20 cellular contexts compared by ENCODE assay signal in the genomic region with DNA sequence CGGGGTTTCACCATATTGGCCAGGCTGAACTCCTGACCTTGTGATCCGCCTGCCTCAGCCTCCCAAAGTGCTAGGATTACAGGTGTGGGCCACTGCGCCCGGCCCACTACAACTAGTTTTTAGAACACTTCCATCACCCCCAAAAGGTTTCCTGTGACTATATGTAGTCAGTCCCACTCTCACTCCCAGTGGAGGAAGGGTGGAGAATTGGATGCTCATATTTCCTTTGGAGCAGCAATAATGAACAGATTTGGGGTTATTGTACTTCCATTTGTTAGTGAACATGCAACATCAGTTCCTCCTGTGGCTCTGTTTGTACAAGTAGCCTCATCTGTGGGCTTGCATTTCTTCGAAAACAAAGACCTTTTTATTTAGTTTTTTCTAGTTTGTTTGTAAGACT. TPM values are rescaled to one million over a fixed set of nuclear protein-coding genes. Genes with fewer than 3 reads are reported as not detected.
DNase-seq lines count a peak whose midpoint lies in the region; ATAC-seq and TF ChIP-seq lines count a peak whose summit lies in the region.
"Had no signal": no experiment of that assay in that cellular context is flagged by ENCODE, and none has a peak within 500 bp of the region (broad histone marks: within the 10 kb centered on the region; RNA-seq: fewer than 3 reads in every experiment).

No MANE protein-coding gene starts in this region.

- no peak overlapping the region for H2BK12ac ChIP-seq in H9 (ENCODE audit: insufficient read length, low read depth, low read length)

- no peak overlapping the region for H2AFZ ChIP-seq in H9 (ENCODE audit: low read length)

- H3K4me2 ChIP-seq in H9 (ENCODE audit: insufficient read depth, insufficient read length, low read length): no peak overlapping the region
- H3K4me2 ChIP-seq: A549 had no signal

- no peak overlapping the region for H3T11ph ChIP-seq in H9 (ENCODE audit: low read length)

- no peak overlapping the region for H2BK120ac ChIP-seq in H9 (ENCODE audit: low read depth, low read length, poor library complexity, severe bottlenecking)

- WGBS in H9 (ENCODE audit: extremely low coverage, insufficient read length, low lambda C conversion rate): no CpG with 5 or more reads among the region's 5 CpGs

- H3K4ac ChIP-seq in H9 (ENCODE audit: low read depth, low read length): no peak overlapping the region

- no peak overlapping the region for H4K8ac ChIP-seq in H9 (replicated peaks; ENCODE audit: insufficient read length, low read depth, low read length)

- H3K14ac ChIP-seq in H9 (ENCODE audit: insufficient read depth, low read length): no peak overlapping the region

- H4K91ac ChIP-seq in H9 (ENCODE audit: insufficient read length, low read depth, low read length): no peak overlapping the region

- no peaks in the 10 kb centered on the region for H3K4me1 ChIP-seq in H9 (ENCODE audit: insufficient read depth, low read length)
- H3K4me1 ChIP-seq: A549 had no signal

- CTCF ChIA-PET in T-cell (lab: Charles Lee): interaction anchor here (0.6 to 0.8 kb wide), 3 partner anchors 34 to 257 kb away, joined by 3 to 6 read pairs (median 4); no protein-coding TSS in a partner anchor

- no peak overlapping the region for H3K56ac ChIP-seq in H9 (ENCODE audit: insufficient read length, low read depth, low read length)

- no peak overlapping the region for H3K27ac ChIP-seq in H9 (ENCODE audit: insufficient read length, low read depth, low read length)
- H3K27ac ChIP-seq: A549; BLaER1 treated with 17β-estradiol and CSF1 and Interleukin-3, amounts not matched to agents 10 nM and 100 nM had no signal

- no peaks in the 10 kb centered on the region for H3K9me3 ChIP-seq in H9 (ENCODE audit: control insufficient read depth, low read depth, low read length)
- H3K9me3 ChIP-seq: A549; BLaER1 treated with 17β-estradiol and CSF1 and Interleukin-3, amounts not matched to agents 10 nM and 100 nM; MG63 had no signal

- H3K79me2 ChIP-seq in H9 (ENCODE audit: insufficient read depth, low read length): peaks cover 4% of the 10 kb centered on the region; the same call in 1 of the 2 replicates

- no peaks in the 10 kb centered on the region for H3K27me3 Mint-ChIP-seq in activated naive CD4-positive, alpha-beta T cell treated with anti-CD3 and anti-CD28 coated beads, Interleukin-2, amount 50 U/mL, for 24 hours
- H3K27me3 Mint-ChIP-seq in T-cell (no peaks in the 10 kb centered on the region), immature natural killer cell (ENCODE audit: low read depth in 3 of 3) (peaks cover 0 to 5% (median 4%) of the 10 kb centered on the region in 3 donors), H9 (ENCODE audit: low read depth) (no peaks in the 10 kb centered on the region)

- H3K27me3 ChIP-seq in H9 (ENCODE audit: insufficient read depth, low read length): no peaks in the 10 kb centered on the region
- H3K27me3 ChIP-seq: BLaER1 treated with 17β-estradiol and CSF1 and Interleukin-3, amounts not matched to agents 10 nM and 100 nM; MG63 had no signal

- no peak for DNase-seq in activated naive CD4-positive, alpha-beta T cell treated with anti-CD3 and anti-CD28 coated beads, Interleukin-2, amount 50 U/mL, for 16 hours
- no peak for DNase-seq in T-cell
- DNase-seq in immature natural killer cell: no peak
- no peak for DNase-seq in stimulated activated effector memory CD8-positive, alpha-beta T cell treated with anti-CD3 and anti-CD28 coated beads, Interleukin-12 subunit alpha, Interleukin-12 subunit beta, amount 100 ng/mL, for 72 hours (ENCODE audit: low spot score in 2 of 2)
- DNase-seq in NCI-H1694 (lab: John Stamatoyannopoulos, UW): no peak
- DNase-seq in H9: no peak
- DNase-seq in activated CD8-positive, alpha-beta memory T cell treated with anti-CD3 and anti-CD28 coated beads, Interleukin-2, amount 50 U/mL, for 4 hours: no peak
- DNase-seq: Calu3, DMS53, Karpas-422, MG63, NCI-H1092, NCI-H146, NCI-H2081 treated with DMSO at 0.1 percent for 48 hours, NCI-H2227 treated with DMSO at 0.1 percent for 48 hours, NCI-H524 had no signal

- peaks cover 73% of the 10 kb centered on the region for H3K4me1 Mint-ChIP-seq in activated naive CD4-positive, alpha-beta T cell treated with anti-CD3 and anti-CD28 coated beads, Interleukin-2, amount 50 U/mL, for 24 hours
- H3K4me1 Mint-ChIP-seq in T-cell (peaks cover 67 to 77% (median 73%) of the 10 kb centered on the region in 3 donors), immature natural killer cell (peaks cover 88 to 97% of the 10 kb centered on the region in 2 donors), H9 (no peaks in the 10 kb centered on the region)
- H3K4me1 Mint-ChIP-seq in stimulated activated effector memory CD8-positive, alpha-beta T cell treated with anti-CD3 and anti-CD28 coated beads, Interleukin-12 subunit alpha, Interleukin-12 subunit beta, amount 100 ng/mL, for 72 hours: peaks cover 52% of the 10 kb centered on the region

- H3K4me3 Mint-ChIP-seq in activated naive CD4-positive, alpha-beta T cell treated with anti-CD3 and anti-CD28 coated beads, Interleukin-2, amount 50 U/mL, for 24 hours: peak overlapping the region; percentile 44
- H3K4me3 Mint-ChIP-seq in T-cell (peak overlapping the region in 2 of 3 donors; percentile 17 to 49), immature natural killer cell (peak overlapping the region; percentile 51 to 71 (median 67)), H9 (no peak overlapping the region)
- H3K4me3 Mint-ChIP-seq in stimulated activated effector memory CD8-positive, alpha-beta T cell treated with anti-CD3 and anti-CD28 coated beads, Interleukin-12 subunit alpha, Interleukin-12 subunit beta, amount 100 ng/mL, for 72 hours: no peak overlapping the region

- no peak overlapping the region for H2BK20ac ChIP-seq in H9 (ENCODE audit: low read depth, low read length, poor library complexity, severe bottlenecking)

- H4K5ac ChIP-seq in H9 (ENCODE audit: insufficient read length, low read depth, low read length): no peak overlapping the region

- no peak for TF ChIP-seq CTCF in H9 (conservative IDR thresholded peaks at IDR 0.05)

- no peak overlapping the region for H3K27ac Mint-ChIP-seq in activated naive CD4-positive, alpha-beta T cell treated with anti-CD3 and anti-CD28 coated beads, Interleukin-2, amount 50 U/mL, for 24 hours
- H3K27ac Mint-ChIP-seq in T-cell (peak overlapping the region; percentile 49 to 70), immature natural killer cell (peak overlapping the region; percentile 79 to 92 (median 88)), H9 (peak overlapping the region in 1 of 3 experiments; percentile 76; a peak in 3 of 7 replicates)
- H3K27ac Mint-ChIP-seq in stimulated activated effector memory CD8-positive, alpha-beta T cell treated with anti-CD3 and anti-CD28 coated beads, Interleukin-12 subunit alpha, Interleukin-12 subunit beta, amount 100 ng/mL, for 72 hours: peak overlapping the region; percentile 78

- no peak overlapping the region for H3K23ac ChIP-seq in H9 (ENCODE audit: insufficient read length, low read depth, low read length)

- no peak for ATAC-seq in T-cell (replicated peaks in 1 of 4)
- no peak for ATAC-seq in stimulated activated effector memory CD8-positive, alpha-beta T cell treated with anti-CD3 and anti-CD28 coated beads, Interleukin-12 subunit alpha, Interleukin-12 subunit beta, amount 100 ng/mL, for 72 hours
- ATAC-seq: A549, Panc1 had no signal

- H3K9me3 Mint-ChIP-seq in activated naive CD4-positive, alpha-beta T cell treated with anti-CD3 and anti-CD28 coated beads, Interleukin-2, amount 50 U/mL, for 24 hours: no peaks in the 10 kb centered on the region
- no peaks in the 10 kb centered on the region for H3K9me3 Mint-ChIP-seq in T-cell
- no peaks in the 10 kb centered on the region for H3K9me3 Mint-ChIP-seq in immature natural killer cell
- H3K9me3 Mint-ChIP-seq in stimulated activated effector memory CD8-positive, alpha-beta T cell treated with anti-CD3 and anti-CD28 coated beads, Interleukin-12 subunit alpha, Interleukin-12 subunit beta, amount 100 ng/mL, for 72 hours: no peaks in the 10 kb centered on the region
- H3K9me3 Mint-ChIP-seq in H9: no peaks in the 10 kb centered on the region

- peaks cover 6% of the 10 kb centered on the region for H3K79me1 ChIP-seq in H9 (ENCODE audit: insufficient read depth, low read depth, low read length, poor library complexity, severe bottlenecking)

- H3K36me3 Mint-ChIP-seq in activated naive CD4-positive, alpha-beta T cell treated with anti-CD3 and anti-CD28 coated beads, Interleukin-2, amount 50 U/mL, for 24 hours: peaks cover 5% of the 10 kb centered on the region
- H3K36me3 Mint-ChIP-seq in T-cell (peaks cover 24% of the 10 kb centered on the region), immature natural killer cell (peaks cover 7 to 19% (median 12%) of the 10 kb centered on the region in 3 donors), H9 (ENCODE audit: insufficient read depth in 1 of 3, low read depth in 3 of 3) (peaks cover under 1 to 17% (median 15%) of the 10 kb centered on the region in 3 experiments; a peak in 5 of 7 replicates)
- H3K36me3 Mint-ChIP-seq in stimulated activated effector memory CD8-positive, alpha-beta T cell treated with anti-CD3 and anti-CD28 coated beads, Interleukin-12 subunit alpha, Interleukin-12 subunit beta, amount 100 ng/mL, for 72 hours: peaks cover 99% of the 10 kb centered on the region

- no peak overlapping the region for H2BK5ac ChIP-seq in H9 (ENCODE audit: insufficient read length, low read length)

- H3K23me2 ChIP-seq in H9 (ENCODE audit: insufficient read length, low read depth, low read length, poor library complexity, severe bottlenecking): no peaks in the 10 kb centered on the region

- H2AK5ac ChIP-seq in H9 (ENCODE audit: insufficient read length, low read length): no peak overlapping the region

- no peaks in the 10 kb centered on the region for H4K20me1 ChIP-seq in H9 (ENCODE audit: control insufficient read depth, insufficient read depth, insufficient read length)

- POLR2A ChIA-PET in T-cell (lab: Charles Lee): interaction anchor here in 1 of 2 donors (0.6 kb wide), 1 partner anchor 35 kb away, joined by 3 read pairs; no protein-coding TSS in a partner anchor

- H3K18ac ChIP-seq in H9 (ENCODE audit: insufficient read length, low read depth, low read length): no peak overlapping the region

- H3K9ac ChIP-seq in H9 (ENCODE audit: extremely low read depth, insufficient read length, low read length): no peak overlapping the region
- H3K9ac ChIP-seq: BLaER1 treated with 17β-estradiol and CSF1 and Interleukin-3, amounts not matched to agents 10 nM and 100 nM had no signal

- no peak overlapping the region for H2BK15ac ChIP-seq in H9 (ENCODE audit: low read depth, low read length)

RNA-seq across cellular contexts. Expression of a gene that starts 35.8 kb away (rescaled TPM):
- total RNA-seq in T-cell: 100 to 1,000 TPM; 163 to 290 (median 170) TPM
- polyA plus RNA-seq in immature natural killer cell: 1,000 to 10,000 TPM; 1,248 to 1,847 (median 1,256) TPM
- total RNA-seq in H9 (2021): 89.1 and 97.7 TPM in 2 replicates

RNA-seq across cellular contexts. Expression of a gene that starts 40.3 kb away (rescaled TPM):
- total RNA-seq in T-cell (10 to 100 TPM; 38.4 to 67.5 (median 50.7) TPM), H9 (2021) (142 and 147 TPM in 2 replicates)
- 10 to 100 TPM; 24.9 to 48.8 (median 42.3) TPM for polyA plus RNA-seq in immature natural killer cell

Comparison
In these comparisons a context has a peak if more than half of its experiments do, and no peak if none do; other contexts are left out.
1. H3K4me3 Mint-ChIP-seq: peak in activated naive CD4-positive, alpha-beta T cell treated with anti-CD3 and anti-CD28 coated beads, Interleukin-2, amount 50 U/mL, for 24 hours (single experiment), T-cell (2 of 3) and immature natural killer cell (5 of 5); none in stimulated activated effector memory CD8-positive, alpha-beta T cell treated with anti-CD3 and anti-CD28 coated beads, Interleukin-12 subunit alpha, Interleukin-12 subunit beta, amount 100 ng/mL, for 72 hours (single experiment) and H9 (0 of 2).